9 cellular contexts compared by ENCODE assay signal in the genomic region with DNA sequence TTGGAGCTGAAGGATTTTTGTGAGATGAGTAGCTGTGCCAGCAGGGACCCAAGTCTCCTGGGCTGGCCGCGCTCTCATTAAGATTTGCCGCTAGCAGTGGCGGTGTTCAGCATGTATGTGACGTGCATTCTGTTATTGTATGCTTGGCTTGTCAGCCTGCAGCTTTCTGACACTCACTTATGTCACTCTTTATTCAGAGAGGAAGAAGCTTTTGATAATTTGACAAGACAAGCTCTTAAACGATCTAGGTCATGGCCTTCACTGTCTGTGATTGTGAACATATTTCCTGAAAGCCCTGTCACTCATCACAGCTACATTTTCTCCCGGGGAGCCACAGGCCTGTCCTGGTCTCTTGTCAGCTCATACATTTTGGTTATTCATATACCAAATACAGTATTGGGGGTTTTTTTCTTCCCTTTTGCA.
DNase-seq lines count a peak whose midpoint lies in the region; ATAC-seq, FAIRE-seq and TF ChIP-seq lines count a peak whose summit lies in the region.
"Had no signal": no experiment of that assay in that cellular context is flagged by ENCODE, and none has a peak within 500 bp of the region (broad histone marks: within the 10 kb centered on the region; RNA-seq: fewer than 3 reads in every experiment).

No MANE protein-coding gene starts in this region.

- no peak overlapping the region for H3K4me2 ChIP-seq in PC-3 (ENCODE audit: low read length)

- H3K27ac ChIP-seq in PC-3 (ENCODE audit: low read length) (no peak overlapping the region), foreskin keratinocyte (no peak overlapping the region)

- H3K27me3 ChIP-seq in PC-3 (ENCODE audit: low read length) = no peaks in the 10 kb centered on the region
- no peaks in the 10 kb centered on the region for H3K27me3 ChIP-seq in foreskin keratinocyte

- no peaks in the 10 kb centered on the region for H3K9me3 ChIP-seq in PC-3 (ENCODE audit: low read length)

- DNase-seq in D721Med (ENCODE audit: insufficient read length, low spot score) = no peak
- DNase-seq in cardiac fibroblast (ENCODE audit: low read depth in 2 of 2) = peak; percentile 5 to 31
- DNase-seq in PC-3 = no peak
- DNase-seq in foreskin keratinocyte = no peak
- no peak for DNase-seq in EL
- DNase-seq in activated naive CD4-positive, alpha-beta T cell treated with anti-CD3 and anti-CD28 coated beads, Interleukin-2, amount 50 U/mL, for 16 hours = no peak

- H3K4me1 ChIP-seq in PC-3 (ENCODE audit: insufficient read depth, low read length) = no peaks in the 10 kb centered on the region
- peaks cover 3% of the 10 kb centered on the region for H3K4me1 ChIP-seq in foreskin keratinocyte

- H3K9ac ChIP-seq in PC-3 (ENCODE audit: low read length) = no peak overlapping the region

- ATAC-seq in GM19395 (IDR thresholded peaks at IDR 0.05; ENCODE audit: unreplicated experiment) = peak; percentile 69
- ATAC-seq in HG03432 (IDR thresholded peaks at IDR 0.05; ENCODE audit: unreplicated experiment) = peak; percentile 69
- no peak for ATAC-seq in PC-3
- no peak for ATAC-seq in foreskin keratinocyte

- no peaks in the 10 kb centered on the region for H3K79me2 ChIP-seq in PC-3 (ENCODE audit: low read length)

- no peaks in the 10 kb centered on the region for H3K36me3 ChIP-seq in PC-3 (ENCODE audit: low read depth, low read length)

- CTCF ChIA-PET in PC-3 (lab: Charles Lee) = interaction anchor here (0.5 kb wide), 1 partner anchor 9 kb away, joined by 3 read pairs; no protein-coding TSS in a partner anchor

- no peaks in the 10 kb centered on the region for H3F3A ChIP-seq in PC-3 (ENCODE audit: low read length, unreplicated experiment)

- no TSS peak for BruUV-seq in PC-3 (replicated peaks; lab: Mats Ljungman, UMichigan)

- intact Hi-C loops in PC-3 (cut with micrococcal nuclease) = no loop called here

- no peaks in the 10 kb centered on the region for H3K9me2 ChIP-seq in PC-3 (replicated peaks; ENCODE audit: low read length)

- TF ChIP-seq CTCF in D721Med (IDR thresholded peaks at IDR 0.05; ENCODE audit: insufficient read depth, missing control alignments) = no peak
- TF ChIP-seq CTCF in cardiac fibroblast (IDR thresholded peaks at IDR 0.05; ENCODE audit: low read depth, low read length) = no peak
- no peak for TF ChIP-seq CTCF in PC-3 (conservative IDR thresholded peaks at IDR 0.05; ENCODE audit: low read depth, low read length)
- no peak for TF ChIP-seq CTCF in foreskin keratinocyte (conservative IDR thresholded peaks at IDR 0.05)

- no peaks in the 10 kb centered on the region for H4K20me1 ChIP-seq in PC-3 (ENCODE audit: low read length)

- H2AFZ ChIP-seq in PC-3 (ENCODE audit: low read length) = no peak overlapping the region

- POLR2A ChIA-PET in PC-3 (lab: Charles Lee; ENCODE audit: unreplicated experiment) = no interaction called here

- H3K4me3 ChIP-seq in cardiac fibroblast (replicated peaks in 1 of 2; ENCODE audit: low read depth in 2 of 2, low read length in 2 of 2) (no peak overlapping the region), PC-3 (ENCODE audit: low read length) (no peak overlapping the region)

- peak; percentile 55 for FAIRE-seq in D721Med (lab: Jason Lieb, UNC)
- FAIRE-seq: endothelial cell of umbilical vein had no signal

Comparison
In these comparisons a context has a peak if more than half of its experiments do, and no peak if none do; other contexts are left out.
1. DNase-seq: peak in cardiac fibroblast (2 of 2); none in D721Med (single experiment), PC-3 (single experiment), foreskin keratinocyte (0 of 2), EL (single experiment) and activated naive CD4-positive, alpha-beta T cell treated with anti-CD3 and anti-CD28 coated beads, Interleukin-2, amount 50 U/mL, for 16 hours (single experiment).
2. ATAC-seq: peak in GM19395 (single experiment) and HG03432 (single experiment); none in PC-3 (single experiment) and foreskin keratinocyte (single experiment).